In the genomic region with DNA sequence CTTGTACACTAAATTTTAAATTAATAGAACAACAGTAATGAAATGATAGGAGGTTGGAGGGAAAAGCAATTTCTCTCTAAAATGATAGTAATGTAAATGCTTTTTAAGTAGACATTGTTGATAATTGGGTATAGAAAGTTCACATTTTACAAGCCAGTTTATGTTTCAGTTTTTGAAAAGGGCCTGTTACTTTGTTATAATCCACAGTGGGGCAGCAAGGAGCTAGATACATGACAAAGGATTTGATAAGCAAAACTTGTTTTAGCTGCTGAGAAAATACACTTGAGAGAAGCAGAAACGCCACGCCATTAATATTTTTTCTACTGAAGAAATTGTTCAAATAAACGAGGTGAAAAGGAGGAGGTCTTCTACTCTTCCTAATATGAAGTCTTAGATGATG, we compare ENCODE assay signal across 1 cellular context.
TF ChIP-seq lines count a peak whose summit lies in the region.

No MANE protein-coding gene starts in this region.

TF ChIP-seq in SK-N-SH treated with all-trans-retinoic acid at 6 μM for 48 hours, 23 proteins besides CTCF, POLR2A, EP300 and RAD21 (continued from another document):
- TF ChIP-seq, protein P1, sequence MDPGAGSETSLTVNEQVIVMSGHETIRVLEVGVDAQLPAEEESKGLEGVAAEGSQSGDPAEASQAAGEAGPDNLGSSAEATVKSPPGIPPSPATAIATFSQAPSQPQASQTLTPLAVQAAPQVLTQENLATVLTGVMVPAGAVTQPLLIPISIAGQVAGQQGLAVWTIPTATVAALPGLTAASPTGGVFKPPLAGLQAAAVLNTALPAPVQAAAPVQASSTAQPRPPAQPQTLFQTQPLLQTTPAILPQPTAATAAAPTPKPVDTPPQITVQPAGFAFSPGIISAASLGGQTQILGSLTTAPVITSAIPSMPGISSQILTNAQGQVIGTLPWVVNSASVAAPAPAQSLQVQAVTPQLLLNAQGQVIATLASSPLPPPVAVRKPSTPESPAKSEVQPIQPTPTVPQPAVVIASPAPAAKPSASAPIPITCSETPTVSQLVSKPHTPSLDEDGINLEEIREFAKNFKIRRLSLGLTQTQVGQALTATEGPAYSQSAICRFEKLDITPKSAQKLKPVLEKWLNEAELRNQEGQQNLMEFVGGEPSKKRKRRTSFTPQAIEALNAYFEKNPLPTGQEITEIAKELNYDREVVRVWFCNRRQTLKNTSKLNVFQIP (CRISPR knock-in tag; IDR thresholded peaks at IDR 0.05; ENCODE audit: borderline replicate concordance, low read depth): no peak
- TF ChIP-seq RARB (CRISPR knock-in tag; IDR thresholded peaks at IDR 0.05) (no peak), ISL1 (CRISPR knock-in tag; IDR thresholded peaks at IDR 0.05) (no peak), ZNF70 (CRISPR knock-in tag; IDR thresholded peaks at IDR 0.05) (no peak), GLIS3 (CRISPR knock-in tag; IDR thresholded peaks at IDR 0.05) (no peak), CSDC2 (CRISPR knock-in tag; IDR thresholded peaks at IDR 0.05) (no peak), ZNF565 (CRISPR knock-in tag; conservative IDR thresholded peaks at IDR 0.05; ENCODE audit: low read depth) (no peak), ZFP30 (CRISPR knock-in tag; IDR thresholded peaks at IDR 0.05) (no peak), TOX (CRISPR knock-in tag; IDR thresholded peaks at IDR 0.05; ENCODE audit: borderline replicate concordance) (no peak), ZFP3 (CRISPR knock-in tag; IDR thresholded peaks at IDR 0.05) (no peak)
- TF ChIP-seq, protein P2, sequence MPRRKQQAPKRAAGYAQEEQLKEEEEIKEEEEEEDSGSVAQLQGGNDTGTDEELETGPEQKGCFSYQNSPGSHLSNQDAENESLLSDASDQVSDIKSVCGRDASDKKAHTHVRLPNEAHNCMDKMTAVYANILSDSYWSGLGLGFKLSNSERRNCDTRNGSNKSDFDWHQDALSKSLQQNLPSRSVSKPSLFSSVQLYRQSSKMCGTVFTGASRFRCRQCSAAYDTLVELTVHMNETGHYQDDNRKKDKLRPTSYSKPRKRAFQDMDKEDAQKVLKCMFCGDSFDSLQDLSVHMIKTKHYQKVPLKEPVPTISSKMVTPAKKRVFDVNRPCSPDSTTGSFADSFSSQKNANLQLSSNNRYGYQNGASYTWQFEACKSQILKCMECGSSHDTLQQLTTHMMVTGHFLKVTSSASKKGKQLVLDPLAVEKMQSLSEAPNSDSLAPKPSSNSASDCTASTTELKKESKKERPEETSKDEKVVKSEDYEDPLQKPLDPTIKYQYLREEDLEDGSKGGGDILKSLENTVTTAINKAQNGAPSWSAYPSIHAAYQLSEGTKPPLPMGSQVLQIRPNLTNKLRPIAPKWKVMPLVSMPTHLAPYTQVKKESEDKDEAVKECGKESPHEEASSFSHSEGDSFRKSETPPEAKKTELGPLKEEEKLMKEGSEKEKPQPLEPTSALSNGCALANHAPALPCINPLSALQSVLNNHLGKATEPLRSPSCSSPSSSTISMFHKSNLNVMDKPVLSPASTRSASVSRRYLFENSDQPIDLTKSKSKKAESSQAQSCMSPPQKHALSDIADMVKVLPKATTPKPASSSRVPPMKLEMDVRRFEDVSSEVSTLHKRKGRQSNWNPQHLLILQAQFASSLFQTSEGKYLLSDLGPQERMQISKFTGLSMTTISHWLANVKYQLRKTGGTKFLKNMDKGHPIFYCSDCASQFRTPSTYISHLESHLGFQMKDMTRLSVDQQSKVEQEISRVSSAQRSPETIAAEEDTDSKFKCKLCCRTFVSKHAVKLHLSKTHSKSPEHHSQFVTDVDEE (CRISPR knock-in tag; IDR thresholded peaks at IDR 0.05): no peak
- TF ChIP-seq, protein P3, sequence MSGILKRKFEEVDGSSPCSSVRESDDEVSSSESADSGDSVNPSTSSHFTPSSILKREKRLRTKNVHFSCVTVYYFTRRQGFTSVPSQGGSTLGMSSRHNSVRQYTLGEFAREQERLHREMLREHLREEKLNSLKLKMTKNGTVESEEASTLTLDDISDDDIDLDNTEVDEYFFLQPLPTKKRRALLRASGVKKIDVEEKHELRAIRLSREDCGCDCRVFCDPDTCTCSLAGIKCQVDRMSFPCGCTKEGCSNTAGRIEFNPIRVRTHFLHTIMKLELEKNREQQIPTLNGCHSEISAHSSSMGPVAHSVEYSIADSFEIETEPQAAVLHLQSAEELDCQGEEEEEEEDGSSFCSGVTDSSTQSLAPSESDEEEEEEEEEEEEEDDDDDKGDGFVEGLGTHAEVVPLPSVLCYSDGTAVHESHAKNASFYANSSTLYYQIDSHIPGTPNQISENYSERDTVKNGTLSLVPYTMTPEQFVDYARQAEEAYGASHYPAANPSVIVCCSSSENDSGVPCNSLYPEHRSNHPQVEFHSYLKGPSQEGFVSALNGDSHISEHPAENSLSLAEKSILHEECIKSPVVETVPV (CRISPR knock-in tag; IDR thresholded peaks at IDR 0.05): no peak
- TF ChIP-seq, protein P4, sequence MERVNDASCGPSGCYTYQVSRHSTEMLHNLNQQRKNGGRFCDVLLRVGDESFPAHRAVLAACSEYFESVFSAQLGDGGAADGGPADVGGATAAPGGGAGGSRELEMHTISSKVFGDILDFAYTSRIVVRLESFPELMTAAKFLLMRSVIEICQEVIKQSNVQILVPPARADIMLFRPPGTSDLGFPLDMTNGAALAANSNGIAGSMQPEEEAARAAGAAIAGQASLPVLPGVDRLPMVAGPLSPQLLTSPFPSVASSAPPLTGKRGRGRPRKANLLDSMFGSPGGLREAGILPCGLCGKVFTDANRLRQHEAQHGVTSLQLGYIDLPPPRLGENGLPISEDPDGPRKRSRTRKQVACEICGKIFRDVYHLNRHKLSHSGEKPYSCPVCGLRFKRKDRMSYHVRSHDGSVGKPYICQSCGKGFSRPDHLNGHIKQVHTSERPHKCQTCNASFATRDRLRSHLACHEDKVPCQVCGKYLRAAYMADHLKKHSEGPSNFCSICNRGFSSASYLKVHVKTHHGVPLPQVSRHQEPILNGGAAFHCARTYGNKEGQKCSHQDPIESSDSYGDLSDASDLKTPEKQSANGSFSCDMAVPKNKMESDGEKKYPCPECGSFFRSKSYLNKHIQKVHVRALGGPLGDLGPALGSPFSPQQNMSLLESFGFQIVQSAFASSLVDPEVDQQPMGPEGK (CRISPR knock-in tag; IDR thresholded peaks at IDR 0.05; ENCODE audit: borderline replicate concordance): no peak
TF ChIP-seq in SK-N-SH treated with all-trans-retinoic acid at 6 μM for 48 hours: peak in this region for 0.
